Comparison of ENCODE assay signal across 1 cellular context in the genomic region with DNA sequence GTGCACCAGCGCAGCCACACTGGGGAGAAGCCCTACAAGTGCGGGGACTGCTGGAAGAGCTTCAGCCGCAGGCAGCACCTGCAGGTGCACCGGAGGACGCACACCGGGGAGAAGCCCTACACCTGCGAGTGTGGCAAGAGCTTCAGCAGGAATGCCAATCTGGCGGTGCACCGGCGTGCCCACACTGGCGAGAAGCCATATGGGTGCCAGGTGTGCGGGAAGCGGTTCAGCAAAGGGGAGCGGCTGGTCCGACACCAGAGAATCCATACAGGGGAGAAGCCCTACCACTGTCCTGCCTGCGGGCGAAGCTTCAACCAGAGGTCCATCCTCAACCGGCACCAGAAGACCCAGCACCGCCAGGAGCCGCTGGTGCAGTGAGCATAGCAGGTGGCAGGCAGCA.
TF ChIP-seq lines count a peak whose summit lies in the region.

No MANE protein-coding gene starts in this region.

TF ChIP-seq in K562, 482 proteins besides CTCF, POLR2A, EP300 and RAD21:
- TF ChIP-seq FOSL1 (tag; conservative IDR thresholded peaks at IDR 0.05) (no peak), POLR2G (IDR thresholded peaks at IDR 0.05; ENCODE audit: low read depth, low read length) (peak; percentile 28; the same call in 1 of the 2 replicates), HCFC1 (IDR thresholded peaks at IDR 0.05; ENCODE audit: low read depth, low read length) (no peak), RBFOX2 (IDR thresholded peaks at IDR 0.05; ENCODE audit: low read depth, low read length) (peak; percentile 38; the same call in 1 of the 2 replicates), PYGO2 (tag; IDR thresholded peaks at IDR 0.05) (no peak)
